ENCODE assay signal across 10 cellular contexts in the genomic region with DNA sequence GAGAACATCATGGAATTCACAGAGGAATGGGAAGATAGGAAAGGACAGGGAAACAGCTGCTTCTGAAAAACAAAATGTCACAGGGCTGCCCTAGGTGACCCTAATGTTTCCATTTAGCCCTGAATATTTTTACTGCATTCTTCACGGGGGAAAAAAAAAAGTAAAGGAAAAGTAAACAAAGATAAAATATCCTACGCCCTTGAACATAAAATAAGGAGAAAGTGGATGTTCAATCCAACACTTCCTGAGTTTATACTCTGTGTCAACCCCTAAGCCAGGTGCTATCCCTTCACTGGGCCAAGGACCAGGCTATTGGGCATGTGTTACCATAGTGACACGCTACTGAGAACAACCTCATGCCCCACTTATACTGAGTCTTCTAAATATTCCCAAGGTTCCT.
DNase-seq lines count a peak whose midpoint lies in the region; ATAC-seq, FAIRE-seq and TF ChIP-seq lines count a peak whose summit lies in the region.
"Had no signal": no experiment of that assay in that cellular context is flagged by ENCODE, and none has a peak within 500 bp of the region (broad histone marks: within the 10 kb centered on the region; RNA-seq: fewer than 3 reads in every experiment).

No MANE protein-coding gene starts in this region.

- H3K9me1 ChIP-seq in endothelial cell of umbilical vein (replicated peaks; ENCODE audit: control insufficient read depth, extremely low read depth, insufficient read depth, low read length): no peaks in the 10 kb centered on the region

- no peak overlapping the region for H3K4me3 Mint-ChIP-seq in naive thymus-derived CD4-positive, alpha-beta T cell
- H3K4me3 Mint-ChIP-seq: CD14-positive monocyte; dendritic cell treated with granulocyte-macrophage colony-stimulating factor and Interleukin-4, amounts not matched to agents 40 ng/mL and 50 ng/mL, for 4 days had no signal

- no peak overlapping the region for H3K4me2 ChIP-seq in endothelial cell of umbilical vein (ENCODE audit: insufficient read depth, low read length)

- no peaks in the 10 kb centered on the region for H3K9me3 Mint-ChIP-seq in naive thymus-derived CD4-positive, alpha-beta T cell
- H3K9me3 Mint-ChIP-seq: CD14-positive monocyte; dendritic cell treated with granulocyte-macrophage colony-stimulating factor and Interleukin-4, amounts not matched to agents 40 ng/mL and 50 ng/mL, for 4 days had no signal

- peak; percentile 64 for FAIRE-seq in endothelial cell of umbilical vein (lab: Jason Lieb, UNC)

- BruUV-seq in endothelial cell of umbilical vein (replicated peaks; lab: Mats Ljungman, UMichigan): no TSS peak

- no peaks in the 10 kb centered on the region for H3K27me3 Mint-ChIP-seq in naive thymus-derived CD4-positive, alpha-beta T cell
- H3K27me3 Mint-ChIP-seq: dendritic cell treated with granulocyte-macrophage colony-stimulating factor and Interleukin-4, amounts not matched to agents 40 ng/mL and 50 ng/mL, for 4 days had no signal

- H3K27ac Mint-ChIP-seq in naive thymus-derived CD4-positive, alpha-beta T cell: no peak overlapping the region
- H3K27ac Mint-ChIP-seq: CD14-positive monocyte; dendritic cell treated with granulocyte-macrophage colony-stimulating factor and Interleukin-4, amounts not matched to agents 40 ng/mL and 50 ng/mL, for 4 days had no signal

- H3K36me3 Mint-ChIP-seq in naive thymus-derived CD4-positive, alpha-beta T cell: peaks cover 0 to 4% (median 0%) of the 10 kb centered on the region in 5 donors
- H3K36me3 Mint-ChIP-seq: CD14-positive monocyte had no signal

- no peak for TF ChIP-seq CTCF in endothelial cell of umbilical vein (IDR thresholded peaks at IDR 0.05; ENCODE audit: extremely low read depth in 1 of 2, insufficient read depth in 1 of 2, low read depth in 1 of 2, low read length in 2 of 2)
- no peak for TF ChIP-seq CTCF in uterus (IDR thresholded peaks at IDR 0.05)

- no peak overlapping the region for H2AFZ ChIP-seq in endothelial cell of umbilical vein (ENCODE audit: low read depth, low read length)

- TF ChIP-seq POLR2A in endothelial cell of umbilical vein (IDR thresholded peaks at IDR 0.05; ENCODE audit: low read depth, low read length) (no peak), uterus (IDR thresholded peaks at IDR 0.05) (no peak)

- H3K27ac ChIP-seq in endothelial cell of umbilical vein (ENCODE audit: insufficient read depth, low read depth, low read length): no peak overlapping the region
- peak overlapping the region; percentile 55 for H3K27ac ChIP-seq in naive thymus-derived CD4-positive, alpha-beta T cell (ENCODE audit: low read depth, low read length)
- H3K27ac ChIP-seq in uterus: peak overlapping the region; percentile 77 to 85

- H3K4me1 ChIP-seq in endothelial cell of umbilical vein (ENCODE audit: control insufficient read depth, extremely low read depth, insufficient read depth, low read length) (no peaks in the 10 kb centered on the region), uterus (peaks cover 0 to 7% of the 10 kb centered on the region in 2 donors)
- peaks cover 36 to 50% of the 10 kb centered on the region in 2 donors for H3K4me1 ChIP-seq in naive thymus-derived CD4-positive, alpha-beta T cell (ENCODE audit: control insufficient read depth in 2 of 2, insufficient read depth in 2 of 2, low read length in 2 of 2)

- H3K79me2 ChIP-seq in endothelial cell of umbilical vein (ENCODE audit: control insufficient read depth, insufficient read depth, low read length): no peaks in the 10 kb centered on the region

- ATAC-seq in naive thymus-derived CD4-positive, alpha-beta T cell: no peak
- ATAC-seq in HG03460 (IDR thresholded peaks at IDR 0.05; ENCODE audit: unreplicated experiment): no peak

- H3K27me3 ChIP-seq in endothelial cell of umbilical vein (ENCODE audit: control insufficient read depth in 2 of 2, insufficient read depth in 2 of 2, low read length in 2 of 2) (peaks cover 13 to 22% of the 10 kb centered on the region in 2 experiments), uterus (no peaks in the 10 kb centered on the region)
- H3K27me3 ChIP-seq in naive thymus-derived CD4-positive, alpha-beta T cell (ENCODE audit: control insufficient read depth in 2 of 2, insufficient read depth in 2 of 2, low read length in 2 of 2): no peaks in the 10 kb centered on the region

- no peak overlapping the region for H3K9ac ChIP-seq in endothelial cell of umbilical vein (replicated peaks; ENCODE audit: extremely low read depth, insufficient read depth, low read length)

- dilution Hi-C loops in endothelial cell of umbilical vein (cut with MboI; ENCODE audit: extremely low pct_ligation_motif_present, low sequenced_read_pairs): no loop called here

- H3K9me3 ChIP-seq in endothelial cell of umbilical vein (replicated peaks; ENCODE audit: control insufficient read depth, insufficient read depth, low read length): no peaks in the 10 kb centered on the region
- H3K9me3 ChIP-seq in naive thymus-derived CD4-positive, alpha-beta T cell (ENCODE audit: control insufficient read depth in 2 of 3, low read length in 3 of 3): no peaks in the 10 kb centered on the region
- H3K9me3 ChIP-seq in uterus: no peaks in the 10 kb centered on the region

- DNase-seq in DMS53 (lab: John Stamatoyannopoulos, UW): peak; percentile 43
- no peak for DNase-seq in DMS53 treated with DMSO at 0.1 percent for 48 hours (lab: John Stamatoyannopoulos, UW; ENCODE audit: unreplicated experiment)
- peak; percentile 66 for DNase-seq in endothelial cell of umbilical vein (ENCODE audit: low read depth, low spot score)
- DNase-seq in naive thymus-derived CD4-positive, alpha-beta T cell: no peak
- no peak for DNase-seq in uterus
- DNase-seq in stimulated activated naive CD4-positive, alpha-beta T cell (lab: John Stamatoyannopoulos, UW): no peak
- DNase-seq in DMS153 treated with DMSO at 0.1 percent for 48 hours (lab: John Stamatoyannopoulos, UW; ENCODE audit: unreplicated experiment): no peak

- CTCF ChIA-PET in endothelial cell of umbilical vein (lab: Charles Lee): interaction anchor here (0.6 to 3.9 kb wide), 63 partner anchors 10 to 1809 kb away, joined by 3 to 176 read pairs (median 4); a partner anchor contains a TSS
- CTCF ChIA-PET in naive thymus-derived CD4-positive, alpha-beta T cell (lab: Charles Lee): interaction anchor here (0.6 to 12.4 kb wide), 58 partner anchors 9 to 636 kb away, joined by 3 to 192 read pairs (median 4); a partner anchor contains a TSS

- H3K36me3 ChIP-seq in endothelial cell of umbilical vein (ENCODE audit: control insufficient read depth in 2 of 2, extremely low read depth in 1 of 2, insufficient read depth in 2 of 2, low read length in 2 of 2) (no peaks in the 10 kb centered on the region), uterus (no peaks in the 10 kb centered on the region)
- no peaks in the 10 kb centered on the region for H3K36me3 ChIP-seq in naive thymus-derived CD4-positive, alpha-beta T cell (ENCODE audit: control insufficient read depth in 2 of 3, insufficient read depth in 3 of 3, low read length in 3 of 3)

- peaks cover 8 to 22% (median 18%) of the 10 kb centered on the region in 7 donors for H3K4me1 Mint-ChIP-seq in naive thymus-derived CD4-positive, alpha-beta T cell

- H3K4me3 ChIP-seq in endothelial cell of umbilical vein (replicated peaks in 1 of 3; ENCODE audit: insufficient read depth in 1 of 3, low read depth in 1 of 3, low read length in 3 of 3): no peak overlapping the region
- H3K4me3 ChIP-seq in naive thymus-derived CD4-positive, alpha-beta T cell (ENCODE audit: low read length): no peak overlapping the region
- no peak overlapping the region for H3K4me3 ChIP-seq in uterus

- H4K20me1 ChIP-seq in endothelial cell of umbilical vein (replicated peaks; ENCODE audit: control insufficient read depth, extremely low read depth, insufficient read depth, low read length): no peaks in the 10 kb centered on the region

- POLR2A ChIA-PET in endothelial cell of umbilical vein (lab: Charles Lee): no interaction called here
- POLR2A ChIA-PET in naive thymus-derived CD4-positive, alpha-beta T cell (lab: Charles Lee): interaction anchor here (0.8 to 13.2 kb wide), 22 partner anchors 9 to 551 kb away, joined by 3 to 127 read pairs (median 4); a partner anchor contains a TSS

- intact Hi-C loops in endothelial cell of umbilical vein (cut with micrococcal nuclease) (loop anchor here (1.0 to 10.0 kb wide), 7 partner anchors 57 to 732 kb away; a partner anchor contains a TSS), uterus (cut with DNase I; ENCODE audit: low total_unique reads) (loop anchor here (2.0 kb wide), 1 partner anchor 552 kb away; no protein-coding TSS in a partner anchor)
- intact Hi-C loops in naive thymus-derived CD4-positive, alpha-beta T cell (cut with micrococcal nuclease): loop anchor here (1.0 to 10.0 kb wide), 19 partner anchors 16 to 733 kb away; a partner anchor contains a TSS

TF ChIP-seq in endothelial cell of umbilical vein, 7 proteins besides CTCF, POLR2A, EP300 and RAD21:
- TF ChIP-seq JUN (IDR thresholded peaks at IDR 0.05; ENCODE audit: borderline replicate concordance, insufficient read depth, insufficient read length, low read depth) (no peak), GATA2 (IDR thresholded peaks at IDR 0.05; ENCODE audit: insufficient read depth, insufficient read length, low read depth, low read length) (no peak), MYC (IDR thresholded peaks at IDR 0.05; ENCODE audit: low read depth, low read length) (no peak), FOS (IDR thresholded peaks at IDR 0.05; ENCODE audit: borderline replicate concordance, insufficient read depth, low read length) (no peak), POLR2AphosphoS5 (IDR thresholded peaks at IDR 0.05; ENCODE audit: insufficient read depth, low read depth, low read length) (no peak), EZH2 (IDR thresholded peaks at IDR 0.05; ENCODE audit: borderline replicate concordance, low read depth, low read length, severe bottlenecking) (no peak)
- TF ChIP-seq, protein P1, sequence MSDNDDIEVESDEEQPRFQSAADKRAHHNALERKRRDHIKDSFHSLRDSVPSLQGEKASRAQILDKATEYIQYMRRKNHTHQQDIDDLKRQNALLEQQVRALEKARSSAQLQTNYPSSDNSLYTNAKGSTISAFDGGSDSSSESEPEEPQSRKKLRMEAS (IDR thresholded peaks at IDR 0.05; ENCODE audit: insufficient read depth, insufficient read length): no peak

Comparison
In these comparisons a context has a peak if more than half of its experiments do, and no peak if none do; other contexts are left out.
1. DNase-seq: peak in DMS53 (single experiment) and endothelial cell of umbilical vein (single experiment); none in DMS53 treated with DMSO at 0.1 percent for 48 hours (single experiment), naive thymus-derived CD4-positive, alpha-beta T cell (0 of 9), uterus (0 of 2), stimulated activated naive CD4-positive, alpha-beta T cell (0 of 6) and DMS153 treated with DMSO at 0.1 percent for 48 hours (single experiment).